In genomic region chr1:2382621-2383361, GRCh38 we compare ENCODE assay signal across 8 cellular contexts. TPM values are rescaled to one million over a fixed set of nuclear protein-coding genes. Genes with fewer than 3 reads are reported as not detected.
DNase-seq lines count a peak whose midpoint lies in the region; ATAC-seq and TF ChIP-seq lines count a peak whose summit lies in the region.

No MANE protein-coding gene starts in this region.

- H3K27ac Mint-ChIP-seq in CD14-positive monocyte, result peak overlapping the region in 1 of 7 donors; percentile 6
- H3K27ac Mint-ChIP-seq in stimulated activated effector memory CD8-positive, alpha-beta T cell treated with anti-CD3 and anti-CD28 coated beads, Interleukin-12 subunit alpha, Interleukin-12 subunit beta, amount 100 ng/mL, for 72 hours, result no peak overlapping the region
- no peak overlapping the region for H3K27ac Mint-ChIP-seq in stimulated activated memory B cell treated with anti-CD40 and anti-IgM and Interleukin-4, amounts not matched to agents 10 μg/mL and 1 μg/mL and 100 μg/mL, for 72 hours

- ATAC-seq in left cardiac atrium (peak in 1 of 2 donors; percentile 35), HG02610 (IDR thresholded peaks at IDR 0.05; ENCODE audit: unreplicated experiment) (no peak)
- peak; percentile 41 for ATAC-seq in stimulated activated effector memory CD8-positive, alpha-beta T cell treated with anti-CD3 and anti-CD28 coated beads, Interleukin-12 subunit alpha, Interleukin-12 subunit beta, amount 100 ng/mL, for 72 hours
- no peak for ATAC-seq in stimulated activated memory B cell treated with anti-CD40 and anti-IgM and Interleukin-4, amounts not matched to agents 10 μg/mL and 1 μg/mL and 100 μg/mL, for 72 hours

- DNase-seq in CD14-positive monocyte (ENCODE audit: low spot score), result peak; percentile 45
- peak; percentile 48 to 62 for DNase-seq in activated T-cell treated with anti-CD3 and anti-CD28 coated beads, Interleukin-2, amount 50 U/mL, for 48 hours
- peak; percentile 40 for DNase-seq in left cardiac atrium
- DNase-seq in stimulated activated effector memory CD8-positive, alpha-beta T cell treated with anti-CD3 and anti-CD28 coated beads, Interleukin-12 subunit alpha, Interleukin-12 subunit beta, amount 100 ng/mL, for 72 hours (ENCODE audit: low spot score in 2 of 2), result peak; percentile 31 to 72
- no peak for DNase-seq in middle frontal gyrus (ENCODE audit: extremely low spot score, low spot score)

- no peak overlapping the region for H3K4me3 ChIP-seq in HEK293 (ENCODE audit: low read depth, low read length)

- no peak overlapping the region for H3K4me3 Mint-ChIP-seq in CD14-positive monocyte
- no peak overlapping the region for H3K4me3 Mint-ChIP-seq in stimulated activated effector memory CD8-positive, alpha-beta T cell treated with anti-CD3 and anti-CD28 coated beads, Interleukin-12 subunit alpha, Interleukin-12 subunit beta, amount 100 ng/mL, for 72 hours
- no peak overlapping the region for H3K4me3 Mint-ChIP-seq in stimulated activated memory B cell treated with anti-CD40 and anti-IgM and Interleukin-4, amounts not matched to agents 10 μg/mL and 1 μg/mL and 100 μg/mL, for 72 hours

- H3K4me1 ChIP-seq in HEK293 (ENCODE audit: control insufficient read depth, insufficient read depth, low read length), result no peaks in the 10 kb centered on the region

- CTCF ChIA-PET in HEK293 (lab: Yijun Ruan, JAX), result interaction anchor here (0.6 to 6.0 kb wide), 22 partner anchors 8 to 288 kb away, joined by 3 to 105 read pairs (median 4); partner anchors contain the start of genes FAAP20, MORN1 and RER1

- intact Hi-C loops in CD14-positive monocyte (cut with micrococcal nuclease), result no loop called here
- intact Hi-C loops in left cardiac atrium (cut with DNase I), result loop anchor here in 1 of 2 donors (5.0 kb wide), 1 partner anchor 65 kb away; no protein-coding TSS in a partner anchor

- no peaks in the 10 kb centered on the region for H3K9me3 ChIP-seq in HEK293 (ENCODE audit: control insufficient read depth, insufficient read depth, low read depth, low read length)

- TF ChIP-seq CTCF in CD14-positive monocyte (IDR thresholded peaks at IDR 0.05) (no peak), HEK293 (tag by site-specific recombination; IDR thresholded peaks at IDR 0.05) (peak; percentile 72)

- H3K4me1 Mint-ChIP-seq in CD14-positive monocyte, result peaks cover 9% of the 10 kb centered on the region
- no peaks in the 10 kb centered on the region for H3K4me1 Mint-ChIP-seq in stimulated activated effector memory CD8-positive, alpha-beta T cell treated with anti-CD3 and anti-CD28 coated beads, Interleukin-12 subunit alpha, Interleukin-12 subunit beta, amount 100 ng/mL, for 72 hours
- peaks cover 43% of the 10 kb centered on the region for H3K4me1 Mint-ChIP-seq in stimulated activated memory B cell treated with anti-CD40 and anti-IgM and Interleukin-4, amounts not matched to agents 10 μg/mL and 1 μg/mL and 100 μg/mL, for 72 hours

- no peak overlapping the region for H3K27ac ChIP-seq in HEK293 (ENCODE audit: extremely low read depth, low read depth, low read length)

- H3K27me3 Mint-ChIP-seq in CD14-positive monocyte (ENCODE audit: low read depth in 3 of 3), result peaks cover 0 to 3% (median 0%) of the 10 kb centered on the region in 3 donors
- no peaks in the 10 kb centered on the region for H3K27me3 Mint-ChIP-seq in stimulated activated memory B cell treated with anti-CD40 and anti-IgM and Interleukin-4, amounts not matched to agents 10 μg/mL and 1 μg/mL and 100 μg/mL, for 72 hours

- peaks cover 0 to 6% (median 0%) of the 10 kb centered on the region in 7 donors for H3K9me3 Mint-ChIP-seq in CD14-positive monocyte
- H3K9me3 Mint-ChIP-seq in stimulated activated effector memory CD8-positive, alpha-beta T cell treated with anti-CD3 and anti-CD28 coated beads, Interleukin-12 subunit alpha, Interleukin-12 subunit beta, amount 100 ng/mL, for 72 hours, result no peaks in the 10 kb centered on the region
- H3K9me3 Mint-ChIP-seq in stimulated activated memory B cell treated with anti-CD40 and anti-IgM and Interleukin-4, amounts not matched to agents 10 μg/mL and 1 μg/mL and 100 μg/mL, for 72 hours, result no peaks in the 10 kb centered on the region

- peaks cover 0 to 27% of the 10 kb centered on the region in 2 experiments; a peak in 1 of 3 replicates for H3K36me3 ChIP-seq in HEK293 (ENCODE audit: control insufficient read depth in 2 of 2, insufficient read depth in 1 of 2, low read length in 2 of 2)

- no peaks in the 10 kb centered on the region for H3K36me3 Mint-ChIP-seq in CD14-positive monocyte
- peaks cover 8% of the 10 kb centered on the region for H3K36me3 Mint-ChIP-seq in stimulated activated effector memory CD8-positive, alpha-beta T cell treated with anti-CD3 and anti-CD28 coated beads, Interleukin-12 subunit alpha, Interleukin-12 subunit beta, amount 100 ng/mL, for 72 hours
- H3K36me3 Mint-ChIP-seq in stimulated activated memory B cell treated with anti-CD40 and anti-IgM and Interleukin-4, amounts not matched to agents 10 μg/mL and 1 μg/mL and 100 μg/mL, for 72 hours, result peaks cover 7% of the 10 kb centered on the region

- POLR2A ChIA-PET in HEK293 (lab: Yijun Ruan, JAX), result interaction anchor here (0.7 to 1.9 kb wide), 7 partner anchors 9 to 193 kb away, joined by 3 to 24 read pairs (median 4); partner anchors contain the start of genes FAAP20, MORN1 and RER1

TF ChIP-seq in HEK293, 187 proteins besides CTCF, POLR2A, EP300 and RAD21:
- TF ChIP-seq ZNF274 (IDR thresholded peaks at IDR 0.05; ENCODE audit: low read length), result no peak
- TF ChIP-seq ZNF274 (tag by site-specific recombination; IDR thresholded peaks at IDR 0.05; ENCODE audit: borderline replicate concordance), result no peak
- TF ChIP-seq ZXDB (tag by site-specific recombination; IDR thresholded peaks at IDR 0.05), result no peak
- peak; percentile 30; the same call in 1 of the 2 replicates for TF ChIP-seq GLIS2 (tag by site-specific recombination; IDR thresholded peaks at IDR 0.05)
- peak; percentile 55; the same call in 1 of the 2 replicates for TF ChIP-seq HIC1 (tag by site-specific recombination; IDR thresholded peaks at IDR 0.05)

RNA-seq across cellular contexts. Expression of gene MORN1, which starts 8.6 kb away (rescaled TPM):
- 1 to 10 TPM; 1.5 to 1.7 TPM for polyA plus RNA-seq in CD14-positive monocyte
- total RNA-seq in left cardiac atrium, result 1 to 10 TPM; 3.7 to 4.9 TPM

RNA-seq across cellular contexts. Expression of gene RER1, which starts 8.8 kb away (rescaled TPM):
- polyA plus RNA-seq in CD14-positive monocyte, result 100 to 1,000 TPM; 193 to 235 TPM
- 100 to 1,000 TPM in 1 of 2 donors, 10 to 100 TPM in 1; 96.2 to 105 TPM for total RNA-seq in left cardiac atrium

RNA-seq across cellular contexts. Expression of gene PEX10, which starts 29.6 kb away (rescaled TPM):
- 10 to 100 TPM in 1 of 2 donors, 1 to 10 TPM in 1; 8.2 to 10.5 TPM for polyA plus RNA-seq in CD14-positive monocyte
- total RNA-seq in left cardiac atrium, result 10 to 100 TPM; 12.3 to 14.5 TPM
